1 cellular context compared by ENCODE assay signal in genomic region chr3:177338697-177339219, GRCh38.
TF ChIP-seq lines count a peak whose summit lies in the region.

No MANE protein-coding gene starts in this region.

TF ChIP-seq in K562, 482 proteins besides CTCF, POLR2A, EP300 and RAD21 (continued from another document and continues in another):
- TF ChIP-seq ZNF318 (IDR thresholded peaks at IDR 0.05; ENCODE audit: borderline replicate concordance in 1 of 2, low read depth in 1 of 2) (no peak), HINFP (tag; conservative IDR thresholded peaks at IDR 0.05; ENCODE audit: low read depth) (no peak), MEF2A (IDR thresholded peaks at IDR 0.05; ENCODE audit: control insufficient read depth, low read depth, low read length) (peak; percentile 69), CHD1 (IDR thresholded peaks at IDR 0.05; ENCODE audit: low read length) (no peak), FOXA3 (CRISPR knock-in tag; conservative IDR thresholded peaks at IDR 0.05 in 1 of 2, IDR thresholded peaks at IDR 0.05 in 1 of 2) (peak in 1 of 2 experiments; percentile 77; a peak in 2 of 4 replicates), HLTF (IDR thresholded peaks at IDR 0.05) (no peak), CBFA2T2 (conservative IDR thresholded peaks at IDR 0.05) (peak; percentile 86), CBX3 (IDR thresholded peaks at IDR 0.05; ENCODE audit: borderline replicate concordance in 1 of 2, low read length in 2 of 2) (no peak; a peak in 1 of 3 replicates), NFE2L1 (tag; IDR thresholded peaks at IDR 0.05; ENCODE audit: borderline replicate concordance, low read depth) (no peak), HDAC2 (IDR thresholded peaks at IDR 0.05) (peak; percentile 62; the same call in 1 of the 2 replicates), KAT2B (IDR thresholded peaks at IDR 0.05; ENCODE audit: low read depth, low read length) (no peak), ATF4 (CRISPR knock-in tag; IDR thresholded peaks at IDR 0.05) (no peak), ZNF197 (CRISPR knock-in tag; IDR thresholded peaks at IDR 0.05; ENCODE audit: low read depth) (no peak), NR4A1 (CRISPR knock-in tag; IDR thresholded peaks at IDR 0.05) (no peak), NR4A1 (tag; IDR thresholded peaks at IDR 0.05) (no peak), TEAD1 (CRISPR knock-in tag; IDR thresholded peaks at IDR 0.05) (0 out of 4 replicates have a peak, but pooled peaks of 1 of the 2 experiments have one; percentile 20), PTBP1 (IDR thresholded peaks at IDR 0.05; ENCODE audit: low read depth, low read length) (no peak), ARHGAP35 (IDR thresholded peaks at IDR 0.05; ENCODE audit: partially characterized antibody) (no peak), STAG1 (CRISPR knock-in tag; IDR thresholded peaks at IDR 0.05; ENCODE audit: borderline replicate concordance) (no peak), ZNF133 (CRISPR knock-in tag; IDR thresholded peaks at IDR 0.05) (no peak), ZNF175 (CRISPR knock-in tag; IDR thresholded peaks at IDR 0.05; ENCODE audit: low read depth) (no peak), MECOM (CRISPR knock-in tag; IDR thresholded peaks at IDR 0.05) (peak; percentile 5), GTF2A2 (tag; IDR thresholded peaks at IDR 0.05) (no peak), GTF2F1 (IDR thresholded peaks at IDR 0.05; ENCODE audit: low read depth, low read length) (no peak), SREBF1 (IDR thresholded peaks at IDR 0.05; ENCODE audit: borderline replicate concordance, low read depth, low read length) (no peak), RNF2 (IDR thresholded peaks at IDR 0.05) (peak; percentile 85), KLF1 (tag; IDR thresholded peaks at IDR 0.05) (no peak), NKRF (IDR thresholded peaks at IDR 0.05; ENCODE audit: borderline replicate concordance) (no peak), ZNF3 (CRISPR knock-in tag; IDR thresholded peaks at IDR 0.05) (no peak), ZNF41 (CRISPR knock-in tag; conservative IDR thresholded peaks at IDR 0.05) (no peak), ETV5 (CRISPR knock-in tag; IDR thresholded peaks at IDR 0.05; ENCODE audit: low read depth) (peak; percentile 88), TAF9B (IDR thresholded peaks at IDR 0.05; ENCODE audit: partially characterized antibody) (peak; percentile 43), CEBPB (tag; IDR thresholded peaks at IDR 0.05) (peak; percentile 99), BRCA1 (IDR thresholded peaks at IDR 0.05) (no peak), BRCA1 (CRISPR knock-in tag; IDR thresholded peaks at IDR 0.05) (no peak), BCOR (IDR thresholded peaks at IDR 0.05) (no peak; the same call in 1 of the 2 replicates)
- TF ChIP-seq, protein P1, sequence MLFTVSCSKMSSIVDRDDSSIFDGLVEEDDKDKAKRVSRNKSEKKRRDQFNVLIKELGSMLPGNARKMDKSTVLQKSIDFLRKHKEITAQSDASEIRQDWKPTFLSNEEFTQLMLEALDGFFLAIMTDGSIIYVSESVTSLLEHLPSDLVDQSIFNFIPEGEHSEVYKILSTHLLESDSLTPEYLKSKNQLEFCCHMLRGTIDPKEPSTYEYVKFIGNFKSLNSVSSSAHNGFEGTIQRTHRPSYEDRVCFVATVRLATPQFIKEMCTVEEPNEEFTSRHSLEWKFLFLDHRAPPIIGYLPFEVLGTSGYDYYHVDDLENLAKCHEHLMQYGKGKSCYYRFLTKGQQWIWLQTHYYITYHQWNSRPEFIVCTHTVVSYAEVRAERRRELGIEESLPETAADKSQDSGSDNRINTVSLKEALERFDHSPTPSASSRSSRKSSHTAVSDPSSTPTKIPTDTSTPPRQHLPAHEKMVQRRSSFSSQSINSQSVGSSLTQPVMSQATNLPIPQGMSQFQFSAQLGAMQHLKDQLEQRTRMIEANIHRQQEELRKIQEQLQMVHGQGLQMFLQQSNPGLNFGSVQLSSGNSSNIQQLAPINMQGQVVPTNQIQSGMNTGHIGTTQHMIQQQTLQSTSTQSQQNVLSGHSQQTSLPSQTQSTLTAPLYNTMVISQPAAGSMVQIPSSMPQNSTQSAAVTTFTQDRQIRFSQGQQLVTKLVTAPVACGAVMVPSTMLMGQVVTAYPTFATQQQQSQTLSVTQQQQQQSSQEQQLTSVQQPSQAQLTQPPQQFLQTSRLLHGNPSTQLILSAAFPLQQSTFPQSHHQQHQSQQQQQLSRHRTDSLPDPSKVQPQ (CRISPR knock-in tag; IDR thresholded peaks at IDR 0.05; ENCODE audit: borderline replicate concordance) = no peak
- TF ChIP-seq, protein P2, sequence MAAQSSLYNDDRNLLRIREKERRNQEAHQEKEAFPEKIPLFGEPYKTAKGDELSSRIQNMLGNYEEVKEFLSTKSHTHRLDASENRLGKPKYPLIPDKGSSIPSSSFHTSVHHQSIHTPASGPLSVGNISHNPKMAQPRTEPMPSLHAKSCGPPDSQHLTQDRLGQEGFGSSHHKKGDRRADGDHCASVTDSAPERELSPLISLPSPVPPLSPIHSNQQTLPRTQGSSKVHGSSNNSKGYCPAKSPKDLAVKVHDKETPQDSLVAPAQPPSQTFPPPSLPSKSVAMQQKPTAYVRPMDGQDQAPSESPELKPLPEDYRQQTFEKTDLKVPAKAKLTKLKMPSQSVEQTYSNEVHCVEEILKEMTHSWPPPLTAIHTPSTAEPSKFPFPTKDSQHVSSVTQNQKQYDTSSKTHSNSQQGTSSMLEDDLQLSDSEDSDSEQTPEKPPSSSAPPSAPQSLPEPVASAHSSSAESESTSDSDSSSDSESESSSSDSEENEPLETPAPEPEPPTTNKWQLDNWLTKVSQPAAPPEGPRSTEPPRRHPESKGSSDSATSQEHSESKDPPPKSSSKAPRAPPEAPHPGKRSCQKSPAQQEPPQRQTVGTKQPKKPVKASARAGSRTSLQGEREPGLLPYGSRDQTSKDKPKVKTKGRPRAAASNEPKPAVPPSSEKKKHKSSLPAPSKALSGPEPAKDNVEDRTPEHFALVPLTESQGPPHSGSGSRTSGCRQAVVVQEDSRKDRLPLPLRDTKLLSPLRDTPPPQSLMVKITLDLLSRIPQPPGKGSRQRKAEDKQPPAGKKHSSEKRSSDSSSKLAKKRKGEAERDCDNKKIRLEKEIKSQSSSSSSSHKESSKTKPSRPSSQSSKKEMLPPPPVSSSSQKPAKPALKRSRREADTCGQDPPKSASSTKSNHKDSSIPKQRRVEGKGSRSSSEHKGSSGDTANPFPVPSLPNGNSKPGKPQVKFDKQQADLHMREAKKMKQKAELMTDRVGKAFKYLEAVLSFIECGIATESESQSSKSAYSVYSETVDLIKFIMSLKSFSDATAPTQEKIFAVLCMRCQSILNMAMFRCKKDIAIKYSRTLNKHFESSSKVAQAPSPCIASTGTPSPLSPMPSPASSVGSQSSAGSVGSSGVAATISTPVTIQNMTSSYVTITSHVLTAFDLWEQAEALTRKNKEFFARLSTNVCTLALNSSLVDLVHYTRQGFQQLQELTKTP (IDR thresholded peaks at IDR 0.05; ENCODE audit: low read depth in 1 of 2, partially characterized antibody in 2 of 2) = peak in 1 of 2 experiments; percentile 6
- TF ChIP-seq, protein P3, sequence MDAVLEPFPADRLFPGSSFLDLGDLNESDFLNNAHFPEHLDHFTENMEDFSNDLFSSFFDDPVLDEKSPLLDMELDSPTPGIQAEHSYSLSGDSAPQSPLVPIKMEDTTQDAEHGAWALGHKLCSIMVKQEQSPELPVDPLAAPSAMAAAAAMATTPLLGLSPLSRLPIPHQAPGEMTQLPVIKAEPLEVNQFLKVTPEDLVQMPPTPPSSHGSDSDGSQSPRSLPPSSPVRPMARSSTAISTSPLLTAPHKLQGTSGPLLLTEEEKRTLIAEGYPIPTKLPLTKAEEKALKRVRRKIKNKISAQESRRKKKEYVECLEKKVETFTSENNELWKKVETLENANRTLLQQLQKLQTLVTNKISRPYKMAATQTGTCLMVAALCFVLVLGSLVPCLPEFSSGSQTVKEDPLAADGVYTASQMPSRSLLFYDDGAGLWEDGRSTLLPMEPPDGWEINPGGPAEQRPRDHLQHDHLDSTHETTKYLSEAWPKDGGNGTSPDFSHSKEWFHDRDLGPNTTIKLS (IDR thresholded peaks at IDR 0.05; ENCODE audit: borderline replicate concordance, low read depth) = 0 out of 2 replicates have a peak, but pooled peaks have one; percentile 21
- TF ChIP-seq, protein P4, sequence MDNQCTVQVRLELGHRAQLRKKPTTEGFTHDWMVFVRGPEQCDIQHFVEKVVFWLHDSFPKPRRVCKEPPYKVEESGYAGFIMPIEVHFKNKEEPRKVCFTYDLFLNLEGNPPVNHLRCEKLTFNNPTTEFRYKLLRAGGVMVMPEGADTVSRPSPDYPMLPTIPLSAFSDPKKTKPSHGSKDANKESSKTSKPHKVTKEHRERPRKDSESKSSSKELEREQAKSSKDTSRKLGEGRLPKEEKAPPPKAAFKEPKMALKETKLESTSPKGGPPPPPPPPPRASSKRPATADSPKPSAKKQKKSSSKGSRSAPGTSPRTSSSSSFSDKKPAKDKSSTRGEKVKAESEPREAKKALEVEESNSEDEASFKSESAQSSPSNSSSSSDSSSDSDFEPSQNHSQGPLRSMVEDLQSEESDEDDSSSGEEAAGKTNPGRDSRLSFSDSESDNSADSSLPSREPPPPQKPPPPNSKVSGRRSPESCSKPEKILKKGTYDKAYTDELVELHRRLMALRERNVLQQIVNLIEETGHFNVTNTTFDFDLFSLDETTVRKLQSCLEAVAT (IDR thresholded peaks at IDR 0.05) = no peak
